11 cellular contexts compared by ENCODE assay signal in the genomic region with DNA sequence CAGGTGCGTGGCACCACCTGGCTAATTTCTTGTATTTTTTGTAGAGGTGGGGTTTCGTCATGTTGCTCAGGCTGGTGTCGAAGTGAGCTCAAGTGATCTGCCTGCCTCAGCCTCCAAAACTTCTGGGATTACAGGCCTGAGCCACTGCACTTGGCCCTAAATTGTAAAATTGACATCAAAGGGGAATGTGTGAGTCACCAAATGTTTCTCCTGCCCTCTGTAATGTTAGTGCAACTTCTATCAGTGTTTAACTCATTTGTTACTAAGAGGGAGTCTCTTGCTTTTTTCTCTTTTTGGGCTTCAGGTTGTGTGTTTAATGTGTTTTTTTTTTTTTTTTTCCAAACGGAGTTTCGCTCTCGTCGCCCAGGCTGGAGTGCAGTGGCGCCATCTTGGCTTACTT. TPM values are rescaled to one million over a fixed set of nuclear protein-coding genes. Genes with fewer than 3 reads are reported as not detected.
A peak's percentile ranks its signal among the peaks of the same experiment; 100 is the strongest.
DNase-seq lines count a peak whose midpoint lies in the region; ATAC-seq and TF ChIP-seq lines count a peak whose summit lies in the region.
"Had no signal": no experiment of that assay in that cellular context is flagged by ENCODE, and none has a peak within 500 bp of the region (broad histone marks: within the 10 kb centered on the region; RNA-seq: fewer than 3 reads in every experiment).

No MANE protein-coding gene starts in this region.

- no peak for TF ChIP-seq CTCF in brain microvascular endothelial cell (IDR thresholded peaks at IDR 0.05; ENCODE audit: low read depth, low read length, missing control alignments)

- H3K23ac ChIP-seq in mesendoderm (ENCODE audit: low read length): no peak overlapping the region

- H3K79me2 ChIP-seq in mesendoderm (ENCODE audit: control insufficient read depth, insufficient read depth, low read length): peaks cover 2% of the 10 kb centered on the region

- no CpG with 5 or more reads among the region's 8 CpGs for WGBS in mesendoderm (ENCODE audit: extremely low coverage, insufficient coverage, low lambda C conversion rate)

- no peak overlapping the region for H2BK15ac ChIP-seq in mesendoderm (replicated peaks; ENCODE audit: low read depth)

- no peak overlapping the region for H3K4ac ChIP-seq in mesendoderm (ENCODE audit: low read depth, low read length)

- H3K4me1 ChIP-seq in mesendoderm (ENCODE audit: control insufficient read depth, low read depth, low read length): no peaks in the 10 kb centered on the region

- H4K5ac ChIP-seq in mesendoderm (ENCODE audit: low read length): no peak overlapping the region

- no peak overlapping the region for H2BK120ac ChIP-seq in mesendoderm (ENCODE audit: low read depth, low read length)

- no peak overlapping the region for H3K9ac ChIP-seq in mesendoderm (ENCODE audit: low read length)

- no peak overlapping the region for H2AK5ac ChIP-seq in mesendoderm (ENCODE audit: low read length)

- H3K27ac ChIP-seq in brain microvascular endothelial cell (no peak overlapping the region), mesendoderm (ENCODE audit: low read depth, low read length) (no peak overlapping the region)

- peaks cover 2% of the 10 kb centered on the region for H3K79me1 ChIP-seq in mesendoderm (ENCODE audit: low read length)

- H3K36me3 ChIP-seq in brain microvascular endothelial cell (replicated peaks) (no peaks in the 10 kb centered on the region), mesendoderm (ENCODE audit: control insufficient read depth, insufficient read depth, low read length) (peaks cover 2% of the 10 kb centered on the region)

- no peak overlapping the region for H3K18ac ChIP-seq in mesendoderm (ENCODE audit: low read length)

- H4K8ac ChIP-seq in mesendoderm (ENCODE audit: low read depth, low read length): no peak overlapping the region

- H3K4me3 ChIP-seq in brain microvascular endothelial cell (ENCODE audit: low read depth, low read length) (no peak overlapping the region), mesendoderm (ENCODE audit: low read length) (no peak overlapping the region)

- no peak overlapping the region for H3K56ac ChIP-seq in mesendoderm (ENCODE audit: low read length)

- no peak overlapping the region for H2BK5ac ChIP-seq in mesendoderm (ENCODE audit: low read length)

- H3K27me3 ChIP-seq in brain microvascular endothelial cell (replicated peaks) (no peaks in the 10 kb centered on the region), mesendoderm (ENCODE audit: insufficient read depth, low read length, poor library complexity) (no peaks in the 10 kb centered on the region)

- DNase-seq in AG08396 (ENCODE audit: low spot score) (peak; percentile 45), HS-5 (ENCODE audit: low read depth) (peak; percentile 83), brain microvascular endothelial cell (peak; percentile 59), mesendoderm (peak; percentile 45), NCI-H82 treated with DMSO at 0.1 percent for 48 hours (lab: John Stamatoyannopoulos, UW; ENCODE audit: unreplicated experiment) (no peak), UCSD-AML1 (lab: John Stamatoyannopoulos, UW; ENCODE audit: unreplicated experiment) (no peak)
- no peak for DNase-seq in activated CD4-positive, alpha-beta T cell treated with anti-CD3 and anti-CD28 coated beads, Interleukin-2, amount 50 U/mL, for 1 hour
- DNase-seq: GOT3, NCI-H187 had no signal

- H3K4me2 ChIP-seq in mesendoderm (ENCODE audit: low read length): no peak overlapping the region

- no peak for ATAC-seq in GM19397 (IDR thresholded peaks at IDR 0.05; ENCODE audit: unreplicated experiment)

- in situ Hi-C loops in brain microvascular endothelial cell (cut with HindIII; ENCODE audit: low pct_ligation_motif_present, low sequenced_read_pairs): no loop called here

RNA-seq across cellular contexts. Expression of gene TULP3, which starts 2.3 kb away (rescaled TPM):
- 24.9 TPM for polyA plus RNA-seq in mesendoderm (2013, experiment 1 of 2)
- 26.2 TPM for polyA plus RNA-seq in mesendoderm (2013, experiment 2 of 2)

RNA-seq across cellular contexts. Expression of gene RHNO1, which starts 16.0 kb away (rescaled TPM):
- polyA plus RNA-seq in mesendoderm (2013, experiment 1 of 2): 66.8 TPM
- 70.5 TPM for polyA plus RNA-seq in mesendoderm (2013, experiment 2 of 2)

RNA-seq across cellular contexts. Expression of gene FOXM1, which starts 16.0 kb away (rescaled TPM):
- 109 TPM for polyA plus RNA-seq in mesendoderm (2013, experiment 1 of 2)
- 111 TPM for polyA plus RNA-seq in mesendoderm (2013, experiment 2 of 2)

RNA-seq across cellular contexts. Expression of gene TEX52, which starts 36.2 kb away (rescaled TPM):
- polyA plus RNA-seq in mesendoderm (2013, experiment 1 of 2): not detected
- not detected for polyA plus RNA-seq in mesendoderm (2013, experiment 2 of 2)
- polyA plus RNA-seq: esophagus had no signal

RNA-seq across cellular contexts. Expression of gene NRIP2, which starts 58.2 kb away (rescaled TPM):
- not detected for polyA plus RNA-seq in mesendoderm (2013, experiment 1 of 2)
- not detected for polyA plus RNA-seq in mesendoderm (2013, experiment 2 of 2)

Comparison
In these comparisons a context has a peak if more than half of its experiments do, and no peak if none do; other contexts are left out.
1. DNase-seq: peak in AG08396 (single experiment), HS-5 (single experiment), brain microvascular endothelial cell (single experiment) and mesendoderm (single experiment); none in NCI-H82 treated with DMSO at 0.1 percent for 48 hours (single experiment), UCSD-AML1 (single experiment) and activated CD4-positive, alpha-beta T cell treated with anti-CD3 and anti-CD28 coated beads, Interleukin-2, amount 50 U/mL, for 1 hour (single experiment).